ENCODE assay signal across 14 cellular contexts in the genomic region with DNA sequence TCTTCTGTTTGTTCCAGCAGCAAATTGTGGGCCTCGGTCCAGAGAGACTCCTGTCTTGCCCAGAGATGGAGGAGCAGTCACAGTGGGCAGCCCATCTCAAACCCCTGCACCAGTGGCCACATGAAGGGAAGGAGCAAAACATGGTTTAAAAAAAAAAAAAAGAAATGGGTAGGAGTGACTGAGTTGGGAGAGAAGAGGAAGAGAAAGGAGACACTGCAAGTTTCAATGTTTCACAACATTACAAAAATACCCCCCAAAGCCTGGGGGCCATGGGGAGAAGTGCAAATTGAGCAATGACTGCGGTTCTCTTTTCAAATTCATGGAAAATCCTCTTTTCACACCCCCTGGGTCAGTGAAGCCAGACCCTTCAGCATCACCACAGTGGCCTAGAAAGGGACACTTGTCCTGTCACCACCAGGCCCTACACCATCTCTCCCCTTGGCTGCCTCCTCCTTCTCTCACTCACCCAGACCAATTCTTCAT.
DNase-seq lines count a peak whose midpoint lies in the region; ATAC-seq and TF ChIP-seq lines count a peak whose summit lies in the region.
"Had no signal": no experiment of that assay in that cellular context is flagged by ENCODE, and none has a peak within 500 bp of the region (broad histone marks: within the 10 kb centered on the region; RNA-seq: fewer than 3 reads in every experiment).

No MANE protein-coding gene starts in this region.

- H3K36me3 ChIP-seq in esophagus (ENCODE audit: control insufficient read depth in 2 of 2, insufficient read depth in 2 of 2, low read length in 1 of 2), result no peaks in the 10 kb centered on the region
- H3K36me3 ChIP-seq in upper lobe of right lung, result no peaks in the 10 kb centered on the region
- no peaks in the 10 kb centered on the region for H3K36me3 ChIP-seq in smooth muscle cell (ENCODE audit: low read depth)
- H3K36me3 ChIP-seq: prostate gland had no signal

- no peak overlapping the region for H2AFZ ChIP-seq in smooth muscle cell (ENCODE audit: low read depth)

- TF ChIP-seq CTCF in nephron (IDR thresholded peaks at IDR 0.05; ENCODE audit: unreplicated experiment in 3 of 3) (no peak), upper lobe of right lung (IDR thresholded peaks at IDR 0.05) (no peak), smooth muscle cell (IDR thresholded peaks at IDR 0.05; ENCODE audit: borderline replicate concordance, insufficient read depth, poor library complexity, severe bottlenecking) (no peak)

- H3K4me3 Mint-ChIP-seq in nephron, result no peak overlapping the region
- H3K4me3 Mint-ChIP-seq: activated T-cell treated with anti-CD3 and anti-CD28 coated beads, Interleukin-2, amount 50 U/mL, for 24 hours; WTC11 had no signal

- H3K4me1 ChIP-seq in esophagus (ENCODE audit: control insufficient read depth in 2 of 2, insufficient read depth in 2 of 2, low read length in 1 of 2) (peaks cover 0 to 3% of the 10 kb centered on the region in 2 donors), upper lobe of right lung (peaks cover 64% of the 10 kb centered on the region), smooth muscle cell (ENCODE audit: low read depth) (peaks cover 33% of the 10 kb centered on the region)
- H3K4me1 ChIP-seq: prostate gland had no signal

- peaks cover 6% of the 10 kb centered on the region for H3K27me3 Mint-ChIP-seq in nephron (ENCODE audit: low read depth)
- H3K27me3 Mint-ChIP-seq: activated T-cell treated with anti-CD3 and anti-CD28 coated beads, Interleukin-2, amount 50 U/mL, for 24 hours had no signal

- no peaks in the 10 kb centered on the region for H4K20me1 ChIP-seq in smooth muscle cell (ENCODE audit: low read depth)

- peaks cover 65% of the 10 kb centered on the region for H3K4me1 Mint-ChIP-seq in nephron

- H3K9me3 ChIP-seq in esophagus (ENCODE audit: control insufficient read depth in 2 of 2, insufficient read depth in 1 of 2, low read depth in 1 of 2, low read length in 1 of 2), result no peaks in the 10 kb centered on the region
- H3K9me3 ChIP-seq in upper lobe of right lung, result no peaks in the 10 kb centered on the region
- no peaks in the 10 kb centered on the region for H3K9me3 ChIP-seq in smooth muscle cell (replicated peaks; ENCODE audit: low read depth)
- H3K9me3 ChIP-seq: prostate gland had no signal

- ATAC-seq in upper lobe of right lung, result peak; percentile 40
- ATAC-seq in HG02885 (IDR thresholded peaks at IDR 0.05; ENCODE audit: poor library complexity, unreplicated experiment), result no peak
- ATAC-seq in GM21423 (IDR thresholded peaks at IDR 0.05; ENCODE audit: unreplicated experiment), result no peak
- ATAC-seq: WTC11 had no signal

- H3K27ac ChIP-seq in esophagus (ENCODE audit: low read depth in 2 of 2, low read length in 1 of 2), result peak overlapping the region; percentile 23 to 26
- peak overlapping the region; percentile 58 for H3K27ac ChIP-seq in upper lobe of right lung
- H3K27ac ChIP-seq in smooth muscle cell (ENCODE audit: low read depth), result no peak overlapping the region
- H3K27ac ChIP-seq: 22Rv1 had no signal

- H3K4me3 ChIP-seq in esophagus (ENCODE audit: low read depth in 1 of 2, low read length in 2 of 2), result no peak overlapping the region
- H3K4me3 ChIP-seq in upper lobe of right lung, result no peak overlapping the region
- H3K4me3 ChIP-seq in smooth muscle cell, result no peak overlapping the region
- H3K4me3 ChIP-seq: prostate gland had no signal

- peak overlapping the region; percentile 81 to 99 (median 90) for H3K27ac Mint-ChIP-seq in nephron
- H3K27ac Mint-ChIP-seq: activated T-cell treated with anti-CD3 and anti-CD28 coated beads, Interleukin-2, amount 50 U/mL, for 24 hours; WTC11 had no signal

- H3K4me2 ChIP-seq in smooth muscle cell, result no peak overlapping the region

- H3F3A ChIP-seq in smooth muscle cell (ENCODE audit: low read depth), result no peaks in the 10 kb centered on the region

- no peaks in the 10 kb centered on the region for H3K27me3 ChIP-seq in esophagus (ENCODE audit: control insufficient read depth in 1 of 2, insufficient read depth in 2 of 2, low read length in 2 of 2)
- H3K27me3 ChIP-seq in upper lobe of right lung, result no peaks in the 10 kb centered on the region
- no peaks in the 10 kb centered on the region for H3K27me3 ChIP-seq in smooth muscle cell (ENCODE audit: low read depth)

- DNase-seq in NCI-H2227 treated with DMSO at 0.1 percent for 48 hours (lab: John Stamatoyannopoulos, UW) (peak; percentile 19), NCI-H2227 (lab: John Stamatoyannopoulos, UW; ENCODE audit: unreplicated experiment) (no peak), upper lobe of right lung (no peak), smooth muscle cell (lab: John Stamatoyannopoulos, UW; ENCODE audit: unreplicated experiment) (no peak)
- DNase-seq: activated T-cell treated with anti-CD3 and anti-CD28 coated beads, Interleukin-2, amount 50 U/mL, for 24 hours; kidney glomerular epithelial cell; NCI-H187 treated with DMSO at 0.1 percent for 48 hours had no signal

- WGBS in esophagus, 2 donors, result 73 to 74% methylated on average over 2 of the region's 2 CpGs
- WGBS in smooth muscle cell (ENCODE audit: low lambda C conversion rate), result 91% methylated on average over 2 of the region's 2 CpGs

- intact Hi-C loops in upper lobe of right lung (cut with DNase I), result no loop called here

- no peaks in the 10 kb centered on the region for H3K36me3 Mint-ChIP-seq in nephron (ENCODE audit: low read depth)

- H3K9me3 Mint-ChIP-seq in nephron, result peaks cover under 1% of the 10 kb centered on the region

- H3K79me2 ChIP-seq in smooth muscle cell (ENCODE audit: low read depth), result no peaks in the 10 kb centered on the region

- H3K9ac ChIP-seq in smooth muscle cell (ENCODE audit: low read depth), result no peak overlapping the region
